1 cellular context compared by ENCODE assay signal in genomic region chr9:106862946-106863740, GRCh38.
A peak's percentile ranks its signal among the peaks of the same experiment; 100 is the strongest.
TF ChIP-seq lines count a peak whose summit lies in the region.

Gene ZNF462, plus strand, starts transcription at chr9:106863166. Its CDS starts 60,218 bp downstream, at chr9:106923384.

TF ChIP-seq in H1, 55 proteins besides CTCF, POLR2A, EP300 and RAD21 (continued from another document):
- TF ChIP-seq ATF2 (IDR thresholded peaks at IDR 0.05; ENCODE audit: low read length) (no peak), CEBPB (IDR thresholded peaks at IDR 0.05; ENCODE audit: low read depth, low read length) (no peak), NRF1 (IDR thresholded peaks at IDR 0.05; ENCODE audit: low read depth, low read length) (no peak), HDAC2 (IDR thresholded peaks at IDR 0.05; ENCODE audit: borderline replicate concordance in 1 of 2, low read depth in 2 of 2, low read length in 2 of 2) (peak in 1 of 2 experiments; percentile 77; a peak in 1 of 4 replicates), TCF12 (IDR thresholded peaks at IDR 0.05; ENCODE audit: low read depth, low read length) (0 out of 2 replicates have a peak, but pooled peaks have one; percentile 50), CHD7 (IDR thresholded peaks at IDR 0.05; ENCODE audit: insufficient replicate concordance, low read length) (no peak), EZH2 (IDR thresholded peaks at IDR 0.05; ENCODE audit: low read depth, low read length, severe bottlenecking) (no peak), CTBP2 (IDR thresholded peaks at IDR 0.05; ENCODE audit: borderline replicate concordance, insufficient read depth, insufficient read length, low read length) (peak; percentile 98), POU5F1 (IDR thresholded peaks at IDR 0.05; ENCODE audit: low read depth, low read length) (no peak), FOSL1 (IDR thresholded peaks at IDR 0.05; ENCODE audit: insufficient read depth, low read depth, low read length) (no peak), POLR2AphosphoS5 (IDR thresholded peaks at IDR 0.05; ENCODE audit: low read depth, low read length) (peak; percentile 70; the same call in 1 of the 2 replicates), KDM5A (IDR thresholded peaks at IDR 0.05; ENCODE audit: low read length) (no peak), YY1 (IDR thresholded peaks at IDR 0.05; ENCODE audit: low read depth, low read length) (peak; percentile 86), BACH1 (IDR thresholded peaks at IDR 0.05; ENCODE audit: low read length) (no peak), EGR1 (IDR thresholded peaks at IDR 0.05; ENCODE audit: borderline replicate concordance, low read depth, low read length) (peak; percentile 97), RFX5 (IDR thresholded peaks at IDR 0.05; ENCODE audit: borderline replicate concordance, low read depth, low read length) (no peak), SRF (IDR thresholded peaks at IDR 0.05; ENCODE audit: low read depth, low read length) (no peak), RNF2 (IDR thresholded peaks at IDR 0.05; ENCODE audit: borderline replicate concordance, low read depth, low read length, missing control alignments, poor library complexity, severe bottlenecking) (no peak), JUND (IDR thresholded peaks at IDR 0.05; ENCODE audit: low read length) (no peak), CBX8 (IDR thresholded peaks at IDR 0.05; ENCODE audit: borderline replicate concordance, low read depth, low read length) (no peak), SIRT6 (IDR thresholded peaks at IDR 0.05; ENCODE audit: low read length) (no peak), ASH2L (IDR thresholded peaks at IDR 0.05; ENCODE audit: low read length) (peak; percentile 88), SIX5 (IDR thresholded peaks at IDR 0.05; ENCODE audit: low read depth, low read length) (no peak), TAF1 (IDR thresholded peaks at IDR 0.05; ENCODE audit: low read depth, low read length) (peak; percentile 16; the same call in 1 of the 2 replicates), TEAD4 (IDR thresholded peaks at IDR 0.05; ENCODE audit: low read depth, low read length) (no peak), GTF2F1 (IDR thresholded peaks at IDR 0.05; ENCODE audit: borderline replicate concordance, low read depth, low read length) (no peak), CHD2 (IDR thresholded peaks at IDR 0.05; ENCODE audit: low read length) (no peak), NANOG (IDR thresholded peaks at IDR 0.05; ENCODE audit: insufficient read depth, low read depth, low read length, poor library complexity, severe bottlenecking) (no peak), ZNF274 (IDR thresholded peaks at IDR 0.05; ENCODE audit: borderline replicate concordance, extremely low read depth, low read length) (no peak), SP1 (IDR thresholded peaks at IDR 0.05; ENCODE audit: low read depth, low read length) (no peak), SP2 (IDR thresholded peaks at IDR 0.05; ENCODE audit: low read length) (no peak), CREB1 (IDR thresholded peaks at IDR 0.05) (no peak), KDM1A (IDR thresholded peaks at IDR 0.05; ENCODE audit: borderline replicate concordance, low read length) (no peak; the same call in 1 of the 2 replicates), MAFK (IDR thresholded peaks at IDR 0.05; ENCODE audit: low read depth, low read length) (no peak), JUN (IDR thresholded peaks at IDR 0.05; ENCODE audit: low read depth, low read length) (no peak), RBBP5 (IDR thresholded peaks at IDR 0.05; ENCODE audit: borderline replicate concordance, low read depth, low read length) (peak; percentile 89; the same call in 1 of the 2 replicates), GABPA (IDR thresholded peaks at IDR 0.05; ENCODE audit: borderline replicate concordance, insufficient read depth, low read length) (no peak), USF2 (IDR thresholded peaks at IDR 0.05; ENCODE audit: low read length) (no peak), HDAC6 (IDR thresholded peaks at IDR 0.05; ENCODE audit: low read depth, low read length) (no peak), CBX5 (IDR thresholded peaks at IDR 0.05; ENCODE audit: low read depth, low read length) (no peak), SIN3A (conservative IDR thresholded peaks at IDR 0.05 in 1 of 2, IDR thresholded peaks at IDR 0.05 in 1 of 2; ENCODE audit: low read depth in 1 of 2, low read length in 2 of 2) (peak; percentile 54 to 76; a peak in 2 of 4 replicates), SAP30 (IDR thresholded peaks at IDR 0.05; ENCODE audit: insufficient read depth, insufficient replicate concordance, low read length) (no peak), E2F6 (IDR thresholded peaks at IDR 0.05) (no peak), RXRA (IDR thresholded peaks at IDR 0.05; ENCODE audit: insufficient read depth, low read depth, low read length) (no peak), TBP (IDR thresholded peaks at IDR 0.05; ENCODE audit: low read depth, low read length) (peak; percentile 31), CHD1 (IDR thresholded peaks at IDR 0.05; ENCODE audit: low read depth, low read length) (no peak), PHF8 (conservative IDR thresholded peaks at IDR 0.05; ENCODE audit: low read depth, low read length) (0 out of 2 replicates have a peak, but pooled peaks have one; percentile 26), TAF7 (optimal IDR thresholded peaks at IDR 0.05; ENCODE audit: borderline replicate concordance, low read depth, low read length) (no peak), BRCA1 (IDR thresholded peaks at IDR 0.05; ENCODE audit: low read depth, low read length) (no peak), ATF3 (IDR thresholded peaks at IDR 0.05; ENCODE audit: insufficient read depth, low read depth, low read length) (no peak), KDM4A (IDR thresholded peaks at IDR 0.05; ENCODE audit: low read depth, low read length, severe bottlenecking) (peak; percentile 45)
TF ChIP-seq in H1: peak in this region for 15.
